ENCODE assay signal across 29 cellular contexts in genomic region chr4:6092131-6092530, GRCh38.
DNase-seq lines count a peak whose midpoint lies in the region; ATAC-seq and TF ChIP-seq lines count a peak whose summit lies in the region.
"Had no signal": no experiment of that assay in that cellular context is flagged by ENCODE, and none has a peak within 500 bp of the region (broad histone marks: within the 10 kb centered on the region; RNA-seq: fewer than 3 reads in every experiment).

No MANE protein-coding gene starts in this region.

- H3K9me3 Mint-ChIP-seq in activated CD4-positive, alpha-beta T cell treated with anti-CD3 and anti-CD28 coated beads, Interleukin-2, amount 10 ng/mL, durations not matched to agents 24 days and 14 days: no peaks in the 10 kb centered on the region
- H3K9me3 Mint-ChIP-seq in activated CD4-positive, alpha-beta T cell treated with anti-CD3 and anti-CD28 coated beads for 36 hours (ENCODE audit: low read depth): no peaks in the 10 kb centered on the region
- no peaks in the 10 kb centered on the region for H3K9me3 Mint-ChIP-seq in GM23338
- H3K9me3 Mint-ChIP-seq in T-helper 2 cell treated with Interferon-gamma antibody and Interleukin-4, amounts not matched to agents 5 μg/mL and 100 μg/mL, for 36 hours: peaks cover 4% of the 10 kb centered on the region
- H3K9me3 Mint-ChIP-seq: activated naive CD4-positive, alpha-beta T cell treated with anti-CD3 and anti-CD28 coated beads, Interleukin-2, amount 50 U/mL, for 24 hours; immature natural killer cell had no signal

- no peaks in the 10 kb centered on the region for H3K79me2 ChIP-seq in GM23338 (replicated peaks; ENCODE audit: insufficient read depth)

- POLR2A ChIA-PET in activated CD4-positive, alpha-beta T cell treated with anti-CD3 and anti-CD28 coated beads for 36 hours (lab: Charles Lee): interaction anchor here (0.6 kb wide), 1 partner anchor 40 kb away, joined by 5 read pairs; no protein-coding TSS in a partner anchor

- intact Hi-C loops in activated CD4-positive, alpha-beta T cell treated with anti-CD3 and anti-CD28 coated beads, Interleukin-2, amount 10 ng/mL, durations not matched to agents 24 days and 14 days (cut with micrococcal nuclease): no loop called here
- intact Hi-C loops in activated CD4-positive, alpha-beta T cell treated with anti-CD3 and anti-CD28 coated beads for 36 hours (cut with DNase I, micrococcal nuclease): no loop called here

- WGBS in tibial nerve, 2 donors: 29 to 35% methylated on average over 7 of the region's 7 CpGs

- no peak for ATAC-seq in activated CD4-positive, alpha-beta T cell treated with anti-CD3 and anti-CD28 coated beads for 36 hours
- peak; percentile 62 for ATAC-seq in GM23338
- ATAC-seq: activated T-cell treated with anti-CD3 and anti-CD28 coated beads, Interleukin-2, amount 50 U/mL, for 4 hours; heart right ventricle; left lung; right cardiac atrium had no signal

- no peaks in the 10 kb centered on the region for H4K20me1 ChIP-seq in GM23338 (replicated peaks; ENCODE audit: insufficient read depth)

- peaks cover 18% of the 10 kb centered on the region for H3K4me1 Mint-ChIP-seq in activated CD4-positive, alpha-beta T cell treated with anti-CD3 and anti-CD28 coated beads, Interleukin-2, amount 10 ng/mL, durations not matched to agents 24 days and 14 days
- H3K4me1 Mint-ChIP-seq in activated CD4-positive, alpha-beta T cell treated with anti-CD3 and anti-CD28 coated beads for 36 hours: no peaks in the 10 kb centered on the region
- H3K4me1 Mint-ChIP-seq in GM23338: peaks cover 36% of the 10 kb centered on the region
- H3K4me1 Mint-ChIP-seq in T-helper 2 cell treated with Interferon-gamma antibody and Interleukin-4, amounts not matched to agents 5 μg/mL and 100 μg/mL, for 36 hours (ENCODE audit: low read depth): peaks cover 12% of the 10 kb centered on the region

- H3K4me1 ChIP-seq in GM23338 (ENCODE audit: insufficient read depth): peaks cover 16% of the 10 kb centered on the region
- no peaks in the 10 kb centered on the region for H3K4me1 ChIP-seq in right atrium auricular region
- no peaks in the 10 kb centered on the region for H3K4me1 ChIP-seq in tibial nerve
- H3K4me1 ChIP-seq: heart right ventricle, left lung, Peyer's patch had no signal

- peak; percentile 65 for DNase-seq in activated CD4-positive, alpha-beta T cell treated with anti-CD3 and anti-CD28 coated beads, Interleukin-2, amount 10 ng/mL, durations not matched to agents 24 days and 14 days
- no peak for DNase-seq in activated CD4-positive, alpha-beta T cell treated with anti-CD3 and anti-CD28 coated beads for 36 hours
- DNase-seq in GM23338 (ENCODE audit: low spot score) (peak; percentile 59), iPS-NIHi7 (ENCODE audit: extremely low spot score) (peak; percentile 57), caudate nucleus (lab: John Stamatoyannopoulos, UW) (no peak), right atrium auricular region (ENCODE audit: low spot score) (no peak), tibial nerve (ENCODE audit: low spot score in 2 of 2) (no peak)
- DNase-seq in T-helper 2 cell treated with Interferon-gamma antibody and Interleukin-4, amounts not matched to agents 5 μg/mL and 100 μg/mL, for 36 hours (ENCODE audit: low spot score): no peak
- DNase-seq: activated CD4-positive, alpha-beta T cell treated with anti-CD3 and anti-CD28 coated beads, Interleukin-2, amount 50 U/mL, for 4 hours; activated T-cell treated with anti-CD3 and anti-CD28 coated beads, Interleukin-2, amount 50 U/mL, for 4 hours; C1 segment of cervical spinal cord; cerebellar nuclear complex; DMS 273 treated with DMSO at 0.1 percent for 48 hours; erythroblast; foreskin fibroblast; GDM1; heart right ventricle; HFFc6; Karpas-422; left lung; naive B cell; NCI-H1048; NCI-H187; NCI-H226; Peyer's patch; right cardiac atrium; T-cell had no signal

- peak overlapping the region; percentile 18 for H3K4me3 Mint-ChIP-seq in activated CD4-positive, alpha-beta T cell treated with anti-CD3 and anti-CD28 coated beads, Interleukin-2, amount 10 ng/mL, durations not matched to agents 24 days and 14 days
- no peak overlapping the region for H3K4me3 Mint-ChIP-seq in activated CD4-positive, alpha-beta T cell treated with anti-CD3 and anti-CD28 coated beads for 36 hours
- H3K4me3 Mint-ChIP-seq in GM23338: no peak overlapping the region
- peak overlapping the region; percentile 45 for H3K4me3 Mint-ChIP-seq in T-helper 2 cell treated with Interferon-gamma antibody and Interleukin-4, amounts not matched to agents 5 μg/mL and 100 μg/mL, for 36 hours
- H3K4me3 Mint-ChIP-seq: activated naive CD4-positive, alpha-beta T cell treated with anti-CD3 and anti-CD28 coated beads, Interleukin-2, amount 50 U/mL, for 24 hours; activated T-cell treated with anti-CD3 and anti-CD28 coated beads, Interleukin-2, amount 50 U/mL, for 4 hours; HFFc6; naive B cell; T-cell had no signal

- no peak overlapping the region for H3K27ac Mint-ChIP-seq in activated CD4-positive, alpha-beta T cell treated with anti-CD3 and anti-CD28 coated beads, Interleukin-2, amount 10 ng/mL, durations not matched to agents 24 days and 14 days
- no peak overlapping the region for H3K27ac Mint-ChIP-seq in activated CD4-positive, alpha-beta T cell treated with anti-CD3 and anti-CD28 coated beads for 36 hours
- H3K27ac Mint-ChIP-seq in GM23338: no peak overlapping the region
- peak overlapping the region; percentile 56 for H3K27ac Mint-ChIP-seq in T-helper 2 cell treated with Interferon-gamma antibody and Interleukin-4, amounts not matched to agents 5 μg/mL and 100 μg/mL, for 36 hours
- H3K27ac Mint-ChIP-seq: activated naive CD4-positive, alpha-beta T cell treated with anti-CD3 and anti-CD28 coated beads, Interleukin-2, amount 50 U/mL, for 24 hours; HFFc6 had no signal

- no peak overlapping the region for H2AFZ ChIP-seq in GM23338

- H3K36me3 Mint-ChIP-seq in activated CD4-positive, alpha-beta T cell treated with anti-CD3 and anti-CD28 coated beads, Interleukin-2, amount 10 ng/mL, durations not matched to agents 24 days and 14 days (ENCODE audit: low read depth): peaks cover 3% of the 10 kb centered on the region
- no peaks in the 10 kb centered on the region for H3K36me3 Mint-ChIP-seq in activated CD4-positive, alpha-beta T cell treated with anti-CD3 and anti-CD28 coated beads for 36 hours (ENCODE audit: low read depth)
- H3K36me3 Mint-ChIP-seq in GM23338 (ENCODE audit: low read depth): no peaks in the 10 kb centered on the region
- peaks cover 2% of the 10 kb centered on the region for H3K36me3 Mint-ChIP-seq in T-helper 2 cell treated with Interferon-gamma antibody and Interleukin-4, amounts not matched to agents 5 μg/mL and 100 μg/mL, for 36 hours (ENCODE audit: low read depth)
- H3K36me3 Mint-ChIP-seq: activated naive CD4-positive, alpha-beta T cell treated with anti-CD3 and anti-CD28 coated beads, Interleukin-2, amount 50 U/mL, for 24 hours; immature natural killer cell; naive B cell; T-cell had no signal

- no peak overlapping the region for H3K4me3 ChIP-seq in GM23338
- no peak overlapping the region for H3K4me3 ChIP-seq in right atrium auricular region
- H3K4me3 ChIP-seq in tibial nerve: no peak overlapping the region
- H3K4me3 ChIP-seq: heart right ventricle, left lung, Peyer's patch had no signal

- H3K9me2 ChIP-seq in GM23338 (ENCODE audit: insufficient read depth): no peaks in the 10 kb centered on the region

- TF ChIP-seq CTCF in GM23338 (conservative IDR thresholded peaks at IDR 0.05; ENCODE audit: low read depth in 2 of 2) (no peak), right atrium auricular region (IDR thresholded peaks at IDR 0.05) (no peak), tibial nerve (IDR thresholded peaks at IDR 0.05) (no peak)

- H3K36me3 ChIP-seq in GM23338 (ENCODE audit: insufficient read depth) (no peaks in the 10 kb centered on the region; the same call in 1 of the 2 replicates), right atrium auricular region (no peaks in the 10 kb centered on the region), tibial nerve (no peaks in the 10 kb centered on the region)
- H3K36me3 ChIP-seq: heart right ventricle, left lung, Peyer's patch had no signal

- CTCF ChIA-PET in activated CD4-positive, alpha-beta T cell treated with anti-CD3 and anti-CD28 coated beads for 36 hours (lab: Charles Lee): no interaction called here

- no peak for TF ChIP-seq POLR2A in tibial nerve (IDR thresholded peaks at IDR 0.05)

- H3K9me3 ChIP-seq in right atrium auricular region: no peaks in the 10 kb centered on the region
- H3K9me3 ChIP-seq in tibial nerve: no peaks in the 10 kb centered on the region
- H3K9me3 ChIP-seq: heart right ventricle, left lung, Peyer's patch had no signal

- TF ChIP-seq EP300 in tibial nerve (IDR thresholded peaks at IDR 0.05): no peak

- no peaks in the 10 kb centered on the region for H3K27me3 ChIP-seq in GM23338 (ENCODE audit: insufficient read depth)
- H3K27me3 ChIP-seq in right atrium auricular region: no peaks in the 10 kb centered on the region
- no peaks in the 10 kb centered on the region for H3K27me3 ChIP-seq in tibial nerve
- H3K27me3 ChIP-seq: left lung, Peyer's patch had no signal

- no peaks in the 10 kb centered on the region for H3F3A ChIP-seq in GM23338 (replicated peaks; ENCODE audit: low read depth)

- H3K27ac ChIP-seq in GM23338 (ENCODE audit: low read depth) (no peak overlapping the region), caudate nucleus (ENCODE audit: low read depth, low read length) (no peak overlapping the region), right atrium auricular region (no peak overlapping the region), tibial nerve (no peak overlapping the region)
- H3K27ac ChIP-seq: heart right ventricle, left lung, Peyer's patch had no signal

- no peaks in the 10 kb centered on the region for H3K27me3 Mint-ChIP-seq in activated CD4-positive, alpha-beta T cell treated with anti-CD3 and anti-CD28 coated beads, Interleukin-2, amount 10 ng/mL, durations not matched to agents 24 days and 14 days
- peaks cover 2% of the 10 kb centered on the region for H3K27me3 Mint-ChIP-seq in activated CD4-positive, alpha-beta T cell treated with anti-CD3 and anti-CD28 coated beads for 36 hours
- peaks cover 4% of the 10 kb centered on the region for H3K27me3 Mint-ChIP-seq in GM23338 (ENCODE audit: insufficient read depth, low read depth, poor library complexity)
- H3K27me3 Mint-ChIP-seq in T-helper 2 cell treated with Interferon-gamma antibody and Interleukin-4, amounts not matched to agents 5 μg/mL and 100 μg/mL, for 36 hours (ENCODE audit: low read depth): no peaks in the 10 kb centered on the region
- H3K27me3 Mint-ChIP-seq: activated naive CD4-positive, alpha-beta T cell treated with anti-CD3 and anti-CD28 coated beads, Interleukin-2, amount 50 U/mL, for 24 hours had no signal

- peak overlapping the region; percentile 60 for H3K4me2 ChIP-seq in GM23338

TF ChIP-seq in GM23338, 12 proteins besides CTCF, POLR2A, EP300 and RAD21 (continues in another document):
- no peak for TF ChIP-seq EZH2phosphoT487 (IDR thresholded peaks at IDR 0.05; ENCODE audit: unreplicated experiment)

Comparison
In these comparisons a context has a peak if more than half of its experiments do, and no peak if none do; other contexts are left out.
1. DNase-seq: peak in activated CD4-positive, alpha-beta T cell treated with anti-CD3 and anti-CD28 coated beads, Interleukin-2, amount 10 ng/mL, durations not matched to agents 24 days and 14 days (single experiment), GM23338 (single experiment) and iPS-NIHi7 (single experiment); none in activated CD4-positive, alpha-beta T cell treated with anti-CD3 and anti-CD28 coated beads for 36 hours (single experiment), T-helper 2 cell treated with Interferon-gamma antibody and Interleukin-4, amounts not matched to agents 5 μg/mL and 100 μg/mL, for 36 hours (single experiment), caudate nucleus (0 of 61), right atrium auricular region (single experiment) and tibial nerve (0 of 2).
2. H3K4me3 Mint-ChIP-seq: peak in activated CD4-positive, alpha-beta T cell treated with anti-CD3 and anti-CD28 coated beads, Interleukin-2, amount 10 ng/mL, durations not matched to agents 24 days and 14 days (single experiment) and T-helper 2 cell treated with Interferon-gamma antibody and Interleukin-4, amounts not matched to agents 5 μg/mL and 100 μg/mL, for 36 hours (single experiment); none in activated CD4-positive, alpha-beta T cell treated with anti-CD3 and anti-CD28 coated beads for 36 hours (single experiment) and GM23338 (single experiment).